1 cellular context compared by ENCODE assay signal in the genomic region with DNA sequence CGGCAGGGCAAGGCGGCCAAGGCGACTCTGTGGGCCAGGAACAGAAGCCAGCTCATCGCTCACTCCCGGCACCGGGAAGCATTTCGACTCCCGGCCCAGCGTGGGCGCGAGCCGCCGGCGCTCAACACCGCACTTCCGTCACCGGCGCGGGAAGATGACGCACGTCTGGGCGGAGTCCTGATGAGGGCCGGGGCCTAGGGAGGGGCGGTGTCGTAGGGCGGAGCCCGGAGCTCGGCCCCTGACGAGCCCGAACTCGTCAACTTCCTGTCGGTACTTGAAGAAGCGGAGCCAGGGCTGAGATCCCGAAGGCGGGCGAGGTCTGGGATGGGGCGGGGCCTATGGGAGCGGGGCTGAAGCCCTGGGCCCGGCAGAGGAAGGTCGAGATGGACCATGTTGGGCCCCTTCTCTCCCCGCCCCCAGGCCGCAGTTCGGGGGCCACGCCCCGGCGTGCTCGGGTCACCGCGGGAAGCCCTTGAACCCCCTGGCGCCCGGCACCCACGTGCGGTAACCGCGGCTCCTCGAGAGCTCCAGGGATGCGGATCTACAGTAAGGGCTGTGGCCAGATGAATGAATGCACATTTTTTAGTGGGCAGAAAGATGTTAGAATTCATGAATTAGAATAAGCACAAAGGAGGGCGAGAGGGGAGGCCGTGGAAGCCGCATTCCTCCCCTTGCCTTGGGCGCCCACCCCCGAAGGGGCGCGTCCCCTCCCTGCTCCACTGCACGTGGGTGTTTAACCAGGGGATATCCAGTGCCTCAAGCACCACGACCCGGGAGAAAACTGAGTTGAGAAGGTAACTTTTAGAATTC.
TF ChIP-seq lines count a peak whose summit lies in the region.

A gene with protein sequence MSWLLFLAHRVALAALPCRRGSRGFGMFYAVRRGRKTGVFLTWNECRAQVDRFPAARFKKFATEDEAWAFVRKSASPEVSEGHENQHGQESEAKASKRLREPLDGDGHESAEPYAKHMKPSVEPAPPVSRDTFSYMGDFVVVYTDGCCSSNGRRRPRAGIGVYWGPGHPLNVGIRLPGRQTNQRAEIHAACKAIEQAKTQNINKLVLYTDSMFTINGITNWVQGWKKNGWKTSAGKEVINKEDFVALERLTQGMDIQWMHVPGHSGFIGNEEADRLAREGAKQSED (minus strand): TSS at position 129 of the 810 bp plus-strand sequence. CDS start 73 bp downstream, at position 56.

TF ChIP-seq in HepG2, 621 proteins besides CTCF, POLR2A, EP300 and RAD21 (continued from another document and continues in another):
- TF ChIP-seq, protein P1, sequence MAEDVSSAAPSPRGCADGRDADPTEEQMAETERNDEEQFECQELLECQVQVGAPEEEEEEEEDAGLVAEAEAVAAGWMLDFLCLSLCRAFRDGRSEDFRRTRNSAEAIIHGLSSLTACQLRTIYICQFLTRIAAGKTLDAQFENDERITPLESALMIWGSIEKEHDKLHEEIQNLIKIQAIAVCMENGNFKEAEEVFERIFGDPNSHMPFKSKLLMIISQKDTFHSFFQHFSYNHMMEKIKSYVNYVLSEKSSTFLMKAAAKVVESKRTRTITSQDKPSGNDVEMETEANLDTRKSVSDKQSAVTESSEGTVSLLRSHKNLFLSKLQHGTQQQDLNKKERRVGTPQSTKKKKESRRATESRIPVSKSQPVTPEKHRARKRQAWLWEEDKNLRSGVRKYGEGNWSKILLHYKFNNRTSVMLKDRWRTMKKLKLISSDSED (CRISPR knock-in tag; IDR thresholded peaks at IDR 0.05), result peak; percentile 36; the same call in 1 of the 2 replicates
- peak; percentile 70; the same call in 1 of the 2 replicates for TF ChIP-seq ZMYM3 (CRISPR knock-in tag; IDR thresholded peaks at IDR 0.05)
- TF ChIP-seq TMF1 (CRISPR knock-in tag; IDR thresholded peaks at IDR 0.05; ENCODE audit: low read depth), result peak; percentile 84; the same call in 1 of the 2 replicates
- TF ChIP-seq, protein P2, sequence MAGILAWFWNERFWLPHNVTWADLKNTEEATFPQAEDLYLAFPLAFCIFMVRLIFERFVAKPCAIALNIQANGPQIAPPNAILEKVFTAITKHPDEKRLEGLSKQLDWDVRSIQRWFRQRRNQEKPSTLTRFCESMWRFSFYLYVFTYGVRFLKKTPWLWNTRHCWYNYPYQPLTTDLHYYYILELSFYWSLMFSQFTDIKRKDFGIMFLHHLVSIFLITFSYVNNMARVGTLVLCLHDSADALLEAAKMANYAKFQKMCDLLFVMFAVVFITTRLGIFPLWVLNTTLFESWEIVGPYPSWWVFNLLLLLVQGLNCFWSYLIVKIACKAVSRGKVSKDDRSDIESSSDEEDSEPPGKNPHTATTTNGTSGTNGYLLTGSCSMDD (CRISPR knock-in tag; IDR thresholded peaks at IDR 0.05), result peak; percentile 86; the same call in 1 of the 2 replicates
- no peak; the same call in 1 of the 2 replicates for TF ChIP-seq ZNF235 (CRISPR knock-in tag; IDR thresholded peaks at IDR 0.05; ENCODE audit: borderline replicate concordance)
- TF ChIP-seq DR1 (CRISPR knock-in tag; IDR thresholded peaks at IDR 0.05), result peak; percentile 82
- no peak for TF ChIP-seq ZFP36 (IDR thresholded peaks at IDR 0.05; ENCODE audit: borderline replicate concordance, low read depth, low read length, partially characterized antibody)
- peak; percentile 96 for TF ChIP-seq ZNF567 (CRISPR knock-in tag; IDR thresholded peaks at IDR 0.05; ENCODE audit: borderline replicate concordance)
- TF ChIP-seq, protein P3, sequence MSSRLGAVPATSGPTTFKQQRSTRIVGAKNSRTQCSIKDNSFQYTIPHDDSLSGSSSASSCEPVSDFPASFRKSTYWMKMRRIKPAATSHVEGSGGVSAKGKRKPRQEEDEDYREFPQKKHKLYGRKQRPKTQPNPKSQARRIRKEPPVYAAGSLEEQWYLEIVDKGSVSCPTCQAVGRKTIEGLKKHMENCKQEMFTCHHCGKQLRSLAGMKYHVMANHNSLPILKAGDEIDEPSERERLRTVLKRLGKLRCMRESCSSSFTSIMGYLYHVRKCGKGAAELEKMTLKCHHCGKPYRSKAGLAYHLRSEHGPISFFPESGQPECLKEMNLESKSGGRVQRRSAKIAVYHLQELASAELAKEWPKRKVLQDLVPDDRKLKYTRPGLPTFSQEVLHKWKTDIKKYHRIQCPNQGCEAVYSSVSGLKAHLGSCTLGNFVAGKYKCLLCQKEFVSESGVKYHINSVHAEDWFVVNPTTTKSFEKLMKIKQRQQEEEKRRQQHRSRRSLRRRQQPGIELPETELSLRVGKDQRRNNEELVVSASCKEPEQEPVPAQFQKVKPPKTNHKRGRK (CRISPR knock-in tag; IDR thresholded peaks at IDR 0.05), result 0 out of 2 replicates have a peak, but pooled peaks have one; percentile 20
- TF ChIP-seq ZNF460 (CRISPR knock-in tag; IDR thresholded peaks at IDR 0.05; ENCODE audit: borderline replicate concordance), result no peak
- TF ChIP-seq FIP1L1 (IDR thresholded peaks at IDR 0.05; ENCODE audit: borderline replicate concordance, insufficient read depth, low read depth, low read length), result 0 out of 2 replicates have a peak, but pooled peaks have one; percentile 94
- TF ChIP-seq, protein P4, sequence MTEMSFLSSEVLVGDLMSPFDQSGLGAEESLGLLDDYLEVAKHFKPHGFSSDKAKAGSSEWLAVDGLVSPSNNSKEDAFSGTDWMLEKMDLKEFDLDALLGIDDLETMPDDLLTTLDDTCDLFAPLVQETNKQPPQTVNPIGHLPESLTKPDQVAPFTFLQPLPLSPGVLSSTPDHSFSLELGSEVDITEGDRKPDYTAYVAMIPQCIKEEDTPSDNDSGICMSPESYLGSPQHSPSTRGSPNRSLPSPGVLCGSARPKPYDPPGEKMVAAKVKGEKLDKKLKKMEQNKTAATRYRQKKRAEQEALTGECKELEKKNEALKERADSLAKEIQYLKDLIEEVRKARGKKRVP (CRISPR knock-in tag; IDR thresholded peaks at IDR 0.05), result peak in 1 of 2 experiments; percentile 82; a peak in 2 of 4 replicates
- peak; percentile 90; the same call in 1 of the 2 replicates for TF ChIP-seq ZNF841 (CRISPR knock-in tag; IDR thresholded peaks at IDR 0.05; ENCODE audit: borderline replicate concordance)
- TF ChIP-seq MBD4 (IDR thresholded peaks at IDR 0.05; ENCODE audit: borderline replicate concordance, low read length), result no peak
- peak; percentile 98 for TF ChIP-seq KLF12 (CRISPR knock-in tag; IDR thresholded peaks at IDR 0.05; ENCODE audit: borderline replicate concordance)
- no peak for TF ChIP-seq NFIB (CRISPR knock-in tag; IDR thresholded peaks at IDR 0.05; ENCODE audit: borderline replicate concordance)
- TF ChIP-seq ZSCAN21 (CRISPR knock-in tag; IDR thresholded peaks at IDR 0.05; ENCODE audit: borderline replicate concordance), result peak; percentile 80
- TF ChIP-seq RBFOX2 (IDR thresholded peaks at IDR 0.05; ENCODE audit: low read depth, low read length), result peak; percentile 99
- TF ChIP-seq, protein P5, sequence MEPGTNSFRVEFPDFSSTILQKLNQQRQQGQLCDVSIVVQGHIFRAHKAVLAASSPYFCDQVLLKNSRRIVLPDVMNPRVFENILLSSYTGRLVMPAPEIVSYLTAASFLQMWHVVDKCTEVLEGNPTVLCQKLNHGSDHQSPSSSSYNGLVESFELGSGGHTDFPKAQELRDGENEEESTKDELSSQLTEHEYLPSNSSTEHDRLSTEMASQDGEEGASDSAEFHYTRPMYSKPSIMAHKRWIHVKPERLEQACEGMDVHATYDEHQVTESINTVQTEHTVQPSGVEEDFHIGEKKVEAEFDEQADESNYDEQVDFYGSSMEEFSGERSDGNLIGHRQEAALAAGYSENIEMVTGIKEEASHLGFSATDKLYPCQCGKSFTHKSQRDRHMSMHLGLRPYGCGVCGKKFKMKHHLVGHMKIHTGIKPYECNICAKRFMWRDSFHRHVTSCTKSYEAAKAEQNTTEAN (CRISPR knock-in tag; conservative IDR thresholded peaks at IDR 0.05), result peak; percentile 82; the same call in 1 of the 2 replicates
- TF ChIP-seq ZKSCAN1 (IDR thresholded peaks at IDR 0.05; ENCODE audit: low read length), result 0 out of 2 replicates have a peak, but pooled peaks have one; percentile 25
- TF ChIP-seq, protein P6, sequence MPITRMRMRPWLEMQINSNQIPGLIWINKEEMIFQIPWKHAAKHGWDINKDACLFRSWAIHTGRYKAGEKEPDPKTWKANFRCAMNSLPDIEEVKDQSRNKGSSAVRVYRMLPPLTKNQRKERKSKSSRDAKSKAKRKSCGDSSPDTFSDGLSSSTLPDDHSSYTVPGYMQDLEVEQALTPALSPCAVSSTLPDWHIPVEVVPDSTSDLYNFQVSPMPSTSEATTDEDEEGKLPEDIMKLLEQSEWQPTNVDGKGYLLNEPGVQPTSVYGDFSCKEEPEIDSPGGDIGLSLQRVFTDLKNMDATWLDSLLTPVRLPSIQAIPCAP (CRISPR knock-in tag; IDR thresholded peaks at IDR 0.05; ENCODE audit: low read depth), result peak; percentile 71
- TF ChIP-seq TBL1XR1 (IDR thresholded peaks at IDR 0.05; ENCODE audit: borderline replicate concordance, low read length, partially characterized antibody), result no peak
- TF ChIP-seq NR3C1 (CRISPR knock-in tag; IDR thresholded peaks at IDR 0.05), result no peak
- peak; percentile 85 for TF ChIP-seq ZNF749 (CRISPR knock-in tag; IDR thresholded peaks at IDR 0.05; ENCODE audit: borderline replicate concordance)
- peak; percentile 98 for TF ChIP-seq ZNF543 (CRISPR knock-in tag; IDR thresholded peaks at IDR 0.05)
- TF ChIP-seq ZFP37 (CRISPR knock-in tag; IDR thresholded peaks at IDR 0.05; ENCODE audit: borderline replicate concordance), result 0 out of 2 replicates have a peak, but pooled peaks have one; percentile 23
- peak; percentile 97 for TF ChIP-seq MTA1 (CRISPR knock-in tag; IDR thresholded peaks at IDR 0.05; ENCODE audit: borderline replicate concordance)
- TF ChIP-seq HIVEP1 (CRISPR knock-in tag; IDR thresholded peaks at IDR 0.05), result peak; percentile 91
- TF ChIP-seq NR1H2 (CRISPR knock-in tag; IDR thresholded peaks at IDR 0.05; ENCODE audit: borderline replicate concordance, low read depth), result no peak
- peak; percentile 91 for TF ChIP-seq MTF1 (CRISPR knock-in tag; IDR thresholded peaks at IDR 0.05)
- peak; percentile 87 for TF ChIP-seq ETV5 (CRISPR knock-in tag; IDR thresholded peaks at IDR 0.05; ENCODE audit: borderline replicate concordance)
- TF ChIP-seq ZNF790 (CRISPR knock-in tag; IDR thresholded peaks at IDR 0.05; ENCODE audit: borderline replicate concordance), result peak; percentile 95; the same call in 1 of the 2 replicates
- TF ChIP-seq CBX5 (CRISPR knock-in tag; IDR thresholded peaks at IDR 0.05; ENCODE audit: borderline replicate concordance), result peak; percentile 90; the same call in 1 of the 2 replicates
- peak; percentile 79; the same call in 1 of the 2 replicates for TF ChIP-seq MED13 (CRISPR knock-in tag; IDR thresholded peaks at IDR 0.05)
- peak; percentile 98 for TF ChIP-seq ZBTB8A (CRISPR knock-in tag; IDR thresholded peaks at IDR 0.05; ENCODE audit: borderline replicate concordance, low read depth)
- peak; percentile 91; the same call in 1 of the 2 replicates for TF ChIP-seq SMYD3 (CRISPR knock-in tag; IDR thresholded peaks at IDR 0.05)
- TF ChIP-seq SNAI1 (CRISPR knock-in tag; IDR thresholded peaks at IDR 0.05; ENCODE audit: borderline replicate concordance), result 0 out of 2 replicates have a peak, but pooled peaks have one; percentile 49
- no peak for TF ChIP-seq SOX6 (IDR thresholded peaks at IDR 0.05)
- TF ChIP-seq SOX6 (CRISPR knock-in tag; IDR thresholded peaks at IDR 0.05), result peak; percentile 88
- peak; percentile 90; the same call in 1 of the 2 replicates for TF ChIP-seq ZNF451 (CRISPR knock-in tag; IDR thresholded peaks at IDR 0.05)
- TF ChIP-seq, protein P7, sequence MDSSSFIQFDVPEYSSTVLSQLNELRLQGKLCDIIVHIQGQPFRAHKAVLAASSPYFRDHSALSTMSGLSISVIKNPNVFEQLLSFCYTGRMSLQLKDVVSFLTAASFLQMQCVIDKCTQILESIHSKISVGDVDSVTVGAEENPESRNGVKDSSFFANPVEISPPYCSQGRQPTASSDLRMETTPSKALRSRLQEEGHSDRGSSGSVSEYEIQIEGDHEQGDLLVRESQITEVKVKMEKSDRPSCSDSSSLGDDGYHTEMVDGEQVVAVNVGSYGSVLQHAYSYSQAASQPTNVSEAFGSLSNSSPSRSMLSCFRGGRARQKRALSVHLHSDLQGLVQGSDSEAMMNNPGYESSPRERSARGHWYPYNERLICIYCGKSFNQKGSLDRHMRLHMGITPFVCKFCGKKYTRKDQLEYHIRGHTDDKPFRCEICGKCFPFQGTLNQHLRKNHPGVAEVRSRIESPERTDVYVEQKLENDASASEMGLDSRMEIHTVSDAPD (CRISPR knock-in tag; IDR thresholded peaks at IDR 0.05), result peak; percentile 90
- TF ChIP-seq TBX3 (IDR thresholded peaks at IDR 0.05; ENCODE audit: borderline replicate concordance), result no peak
- TF ChIP-seq ZBTB38 (CRISPR knock-in tag; IDR thresholded peaks at IDR 0.05), result peak; percentile 90; the same call in 1 of the 2 replicates
- peak; percentile 99 for TF ChIP-seq ZNF350 (CRISPR knock-in tag; IDR thresholded peaks at IDR 0.05; ENCODE audit: borderline replicate concordance, low read depth)
- peak; percentile 97 for TF ChIP-seq HOXA3 (CRISPR knock-in tag; IDR thresholded peaks at IDR 0.05)
- TF ChIP-seq SRSF4 (IDR thresholded peaks at IDR 0.05; ENCODE audit: low read depth, low read length, poor library complexity, severe bottlenecking), result no peak
- TF ChIP-seq, protein P8, sequence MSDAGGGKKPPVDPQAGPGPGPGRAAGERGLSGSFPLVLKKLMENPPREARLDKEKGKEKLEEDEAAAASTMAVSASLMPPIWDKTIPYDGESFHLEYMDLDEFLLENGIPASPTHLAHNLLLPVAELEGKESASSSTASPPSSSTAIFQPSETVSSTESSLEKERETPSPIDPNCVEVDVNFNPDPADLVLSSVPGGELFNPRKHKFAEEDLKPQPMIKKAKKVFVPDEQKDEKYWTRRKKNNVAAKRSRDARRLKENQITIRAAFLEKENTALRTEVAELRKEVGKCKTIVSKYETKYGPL (CRISPR knock-in tag; IDR thresholded peaks at IDR 0.05), result peak; percentile 88
- no peak for TF ChIP-seq ZNF326 (CRISPR knock-in tag; IDR thresholded peaks at IDR 0.05; ENCODE audit: borderline replicate concordance)
- TF ChIP-seq, protein P9, sequence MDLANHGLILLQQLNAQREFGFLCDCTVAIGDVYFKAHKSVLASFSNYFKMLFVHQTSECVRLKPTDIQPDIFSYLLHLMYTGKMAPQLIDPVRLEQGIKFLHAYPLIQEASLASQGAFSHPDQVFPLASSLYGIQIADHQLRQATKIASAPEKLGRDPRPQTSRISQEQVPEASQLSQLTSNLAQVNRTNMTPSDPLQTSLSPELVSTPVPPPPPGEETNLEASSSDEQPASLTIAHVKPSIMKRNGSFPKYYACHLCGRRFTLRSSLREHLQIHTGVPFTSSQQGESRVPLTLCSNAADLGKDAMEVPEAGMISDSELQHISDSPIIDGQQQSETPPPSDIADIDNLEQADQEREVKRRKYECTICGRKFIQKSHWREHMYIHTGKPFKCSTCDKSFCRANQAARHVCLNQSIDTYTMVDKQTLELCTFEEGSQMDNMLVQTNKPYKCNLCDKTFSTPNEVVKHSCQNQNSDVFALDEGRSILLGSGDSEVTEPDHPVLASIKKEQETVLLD (CRISPR knock-in tag; IDR thresholded peaks at IDR 0.05; ENCODE audit: low read depth), result peak; percentile 94
- peak; percentile 58; the same call in 1 of the 2 replicates for TF ChIP-seq ZNF674 (CRISPR knock-in tag; IDR thresholded peaks at IDR 0.05; ENCODE audit: low read depth)
- TF ChIP-seq ZSCAN29 (CRISPR knock-in tag; conservative IDR thresholded peaks at IDR 0.05), result peak; percentile 82
- TF ChIP-seq ZFP41 (CRISPR knock-in tag; IDR thresholded peaks at IDR 0.05; ENCODE audit: borderline replicate concordance), result peak; percentile 83; the same call in 1 of the 2 replicates
- TF ChIP-seq PHF20 (CRISPR knock-in tag; IDR thresholded peaks at IDR 0.05), result peak; percentile 99
- TF ChIP-seq FOXA1 (IDR thresholded peaks at IDR 0.05), result no peak
- peak; percentile 65 for TF ChIP-seq FOXA1 (CRISPR knock-in tag; IDR thresholded peaks at IDR 0.05)
- no peak for TF ChIP-seq ZNF382 (CRISPR knock-in tag; IDR thresholded peaks at IDR 0.05; ENCODE audit: borderline replicate concordance)
